2 cellular contexts compared by ENCODE assay signal in genomic region chr7:48610705-48611104, GRCh38.
TF ChIP-seq lines count a peak whose summit lies in the region.

No MANE protein-coding gene starts in this region.

TF ChIP-seq in GM23338, 12 proteins besides CTCF, POLR2A, EP300 and RAD21 (continued from another document):
- TF ChIP-seq ZNF462 (CRISPR knock-in tag; IDR thresholded peaks at IDR 0.05) = no peak
- TF ChIP-seq NANOG (IDR thresholded peaks at IDR 0.05; ENCODE audit: borderline replicate concordance) = no peak
- no peak for TF ChIP-seq JUNB (IDR thresholded peaks at IDR 0.05; ENCODE audit: unreplicated experiment)

TF ChIP-seq in H1, 55 proteins besides CTCF, POLR2A, EP300 and RAD21 (continued from another document):
- TF ChIP-seq CHD7 (IDR thresholded peaks at IDR 0.05; ENCODE audit: insufficient replicate concordance, low read length) (no peak), HDAC6 (IDR thresholded peaks at IDR 0.05; ENCODE audit: low read depth, low read length) (no peak), E2F6 (IDR thresholded peaks at IDR 0.05) (no peak), BRCA1 (IDR thresholded peaks at IDR 0.05; ENCODE audit: low read depth, low read length) (no peak), CTBP2 (IDR thresholded peaks at IDR 0.05; ENCODE audit: borderline replicate concordance, insufficient read depth, insufficient read length, low read length) (no peak), MAX (IDR thresholded peaks at IDR 0.05) (no peak), KDM4A (IDR thresholded peaks at IDR 0.05; ENCODE audit: low read depth, low read length, severe bottlenecking) (no peak), USF2 (IDR thresholded peaks at IDR 0.05; ENCODE audit: low read length) (no peak), SIN3A (conservative IDR thresholded peaks at IDR 0.05 in 1 of 2, IDR thresholded peaks at IDR 0.05 in 1 of 2; ENCODE audit: low read depth in 1 of 2, low read length in 2 of 2) (no peak), JUND (IDR thresholded peaks at IDR 0.05; ENCODE audit: low read length) (no peak), TAF7 (optimal IDR thresholded peaks at IDR 0.05; ENCODE audit: borderline replicate concordance, low read depth, low read length) (no peak), TCF12 (IDR thresholded peaks at IDR 0.05; ENCODE audit: low read depth, low read length) (no peak), TAF1 (IDR thresholded peaks at IDR 0.05; ENCODE audit: low read depth, low read length) (no peak), ASH2L (IDR thresholded peaks at IDR 0.05; ENCODE audit: low read length) (no peak), TBP (IDR thresholded peaks at IDR 0.05; ENCODE audit: low read depth, low read length) (no peak)
TF ChIP-seq in H1: peak in this region for 0.
